Comparison of ENCODE assay signal across 20 cellular contexts in genomic region chr10:97904026-97904410, GRCh38. TPM values are rescaled to one million over a fixed set of nuclear protein-coding genes. Genes with fewer than 3 reads are reported as not detected.
DNase-seq lines count a peak whose midpoint lies in the region; ATAC-seq, FAIRE-seq and TF ChIP-seq lines count a peak whose summit lies in the region.
"Had no signal": no experiment of that assay in that cellular context is flagged by ENCODE, and none has a peak within 500 bp of the region (broad histone marks: within the 10 kb centered on the region; RNA-seq: fewer than 3 reads in every experiment).

No MANE protein-coding gene starts in this region.

- peaks cover 6% of the 10 kb centered on the region for H3K27me3 Mint-ChIP-seq in GM23338 (ENCODE audit: insufficient read depth, low read depth, poor library complexity)

- CTCF ChIA-PET in H1 (lab: Charles Lee; ENCODE audit: partially characterized antibody): interaction anchor here (0.6 to 9.6 kb wide), 19 partner anchors 10 to 463 kb away, joined by 3 to 87 read pairs (median 4); partner anchors contain the start of gene CRTAC1

- TF ChIP-seq POLR2A in H1 (IDR thresholded peaks at IDR 0.05; ENCODE audit: control extremely low read depth in 1 of 2, low read depth in 2 of 2, low read length in 2 of 2) (no peak), GM12892 (IDR thresholded peaks at IDR 0.05; ENCODE audit: low read depth, low read length) (no peak)

- no peak overlapping the region for H3K4me3 Mint-ChIP-seq in GM23338
- H3K4me3 Mint-ChIP-seq: CD4-positive, alpha-beta T cell; HFFc6 had no signal

- H3K4me1 Mint-ChIP-seq in GM23338: peaks cover 9% of the 10 kb centered on the region; the same call in 2 of the 3 replicates

- H3K18ac ChIP-seq in H1 (ENCODE audit: extremely low read depth, low read length): 0 out of 2 replicates have a peak overlapping the region, but pooled peaks have one; percentile 24
- no peak overlapping the region for H3K18ac ChIP-seq in neuronal stem cell (ENCODE audit: low read length)

- no peak overlapping the region for H3K27ac ChIP-seq in GM23338 (ENCODE audit: low read depth)
- H3K27ac ChIP-seq in H1 (ENCODE audit: low read depth, low read length): no peak overlapping the region
- no peak overlapping the region for H3K27ac ChIP-seq in neuronal stem cell (replicated peaks; ENCODE audit: low read length)
- H3K27ac ChIP-seq: A549, HL-60, PC-9, SJSA1 had no signal

- no peaks in the 10 kb centered on the region for H3K36me3 Mint-ChIP-seq in GM23338 (ENCODE audit: low read depth)

- H2BK15ac ChIP-seq in H1 (ENCODE audit: low read length): no peak overlapping the region
- H2BK15ac ChIP-seq in neuronal stem cell (ENCODE audit: low read length): no peak overlapping the region

- H3K79me1 ChIP-seq in H1 (ENCODE audit: low read depth, low read length) (no peaks in the 10 kb centered on the region), neuronal stem cell (ENCODE audit: low read depth, low read length) (no peaks in the 10 kb centered on the region)

- H3K23ac ChIP-seq in H1 (ENCODE audit: insufficient read length): no peak overlapping the region
- H3K23ac ChIP-seq in neuronal stem cell (ENCODE audit: low read depth, low read length, poor library complexity): no peak overlapping the region

- no peak overlapping the region for H2BK5ac ChIP-seq in H1 (ENCODE audit: low read depth, low read length)
- H2BK5ac ChIP-seq in neuronal stem cell (ENCODE audit: low read length): no peak overlapping the region

- H3K79me2 ChIP-seq in GM23338 (replicated peaks; ENCODE audit: insufficient read depth): no peaks in the 10 kb centered on the region
- no peaks in the 10 kb centered on the region for H3K79me2 ChIP-seq in H1 (ENCODE audit: control insufficient read depth in 1 of 2, insufficient read depth in 2 of 2, low read length in 2 of 2)

- H3K27me3 ChIP-seq in GM23338 (ENCODE audit: insufficient read depth) (no peaks in the 10 kb centered on the region), H1 (replicated peaks in 1 of 4; ENCODE audit: control insufficient read depth in 3 of 4, extremely low read depth in 1 of 4, insufficient read depth in 3 of 4, low read length in 3 of 4) (no peaks in the 10 kb centered on the region; a peak in 2 of 7 replicates), neuronal stem cell (ENCODE audit: control insufficient read depth in 3 of 3, insufficient read depth in 3 of 3, low read depth in 1 of 3, low read length in 3 of 3) (peaks cover 0 to 67% (median 0%) of the 10 kb centered on the region in 3 experiments)

- no peaks in the 10 kb centered on the region for H3K23me2 ChIP-seq in H1 (ENCODE audit: low read depth, low read length)

- H2BK12ac ChIP-seq in H1 (ENCODE audit: low read depth, low read length) (no peak overlapping the region), neuronal stem cell (ENCODE audit: low read length) (no peak overlapping the region)

- WGBS in H1 (ENCODE audit: extremely low coverage in 1 of 2, insufficient coverage in 1 of 2, insufficient read length in 1 of 2, insufficient replicate concordance in 2 of 2, low coverage in 1 of 2, low lambda C conversion rate in 2 of 2, missing lambda C conversion rate in 1 of 2), 2 experiments: 76% methylated on average over 5 of the region's 5 CpGs; no CpG with 5 or more reads in 1 of the 2 experiments
- WGBS in neuronal stem cell (ENCODE audit: extremely low coverage in 2 of 2, insufficient read length in 2 of 2, insufficient replicate concordance in 1 of 2), 2 donors: no CpG with 5 or more reads among the region's 5 CpGs

- H3K14ac ChIP-seq in H1 (ENCODE audit: insufficient read length) (no peak overlapping the region), neuronal stem cell (ENCODE audit: low read length) (peak overlapping the region; percentile 27)

- no peaks in the 10 kb centered on the region for H3K36me3 ChIP-seq in GM23338 (ENCODE audit: insufficient read depth)
- H3K36me3 ChIP-seq in H1 (ENCODE audit: control insufficient read depth in 2 of 4, insufficient read depth in 4 of 4, low read length in 3 of 4): no peaks in the 10 kb centered on the region
- H3K36me3 ChIP-seq in neuronal stem cell (replicated peaks in 1 of 2; ENCODE audit: control insufficient read depth in 2 of 2, insufficient read depth in 2 of 2, low read length in 2 of 2): no peaks in the 10 kb centered on the region
- H3K36me3 ChIP-seq: SJSA1 had no signal

- H3K4ac ChIP-seq in H1 (replicated peaks; ENCODE audit: insufficient read length, low read depth, low read length): no peak overlapping the region
- H3K4ac ChIP-seq in neuronal stem cell (ENCODE audit: low read length): no peak overlapping the region

- H3K9me3 ChIP-seq in H1 (ENCODE audit: insufficient read depth in 2 of 2, low read depth in 1 of 2, low read length in 1 of 2): no peaks in the 10 kb centered on the region
- H3K9me3 ChIP-seq in neuronal stem cell (replicated peaks in 1 of 2; ENCODE audit: control insufficient read depth in 2 of 2, insufficient read depth in 1 of 2, low read depth in 1 of 2, low read length in 2 of 2): no peaks in the 10 kb centered on the region
- H3K9me3 ChIP-seq: A549, Caco-2, SJSA1 had no signal

- POLR2A ChIA-PET in H1 (lab: Charles Lee; ENCODE audit: partially characterized antibody): interaction anchor here (1.0 to 1.3 kb wide), 2 partner anchors 11 to 115 kb away, joined by 3 read pairs; no protein-coding TSS in a partner anchor

- TF ChIP-seq RAD21 in H1 (IDR thresholded peaks at IDR 0.05 in 1 of 2, conservative IDR thresholded peaks at IDR 0.05 in 1 of 2; ENCODE audit: low read depth in 2 of 2, low read length in 2 of 2): no peak

- H2BK120ac ChIP-seq in H1 (replicated peaks; ENCODE audit: low read depth, low read length): no peak overlapping the region
- no peak overlapping the region for H2BK120ac ChIP-seq in neuronal stem cell (ENCODE audit: low read depth, low read length)

- H3K9me2 ChIP-seq in GM23338 (ENCODE audit: insufficient read depth): no peaks in the 10 kb centered on the region

- H4K8ac ChIP-seq in H1 (ENCODE audit: extremely low read depth, insufficient read depth, low read length): peak overlapping the region; percentile 69; the same call in 1 of the 2 replicates
- no peak overlapping the region for H4K8ac ChIP-seq in neuronal stem cell (ENCODE audit: low read depth, low read length)

- H3K9ac ChIP-seq in H1 (replicated peaks in 1 of 4; ENCODE audit: extremely low read depth in 1 of 4, low read depth in 3 of 4, low read length in 3 of 4) (no peak overlapping the region), neuronal stem cell (ENCODE audit: low read depth, low read length, poor library complexity) (no peak overlapping the region)

- H4K91ac ChIP-seq in H1 (replicated peaks; ENCODE audit: insufficient read length, low read length) (peak overlapping the region; percentile 52), neuronal stem cell (ENCODE audit: low read depth, low read length, poor library complexity) (no peak overlapping the region)

- FAIRE-seq in H1 (lab: Jason Lieb, UNC) (no peak), GM12892 (lab: Jason Lieb, UNC) (no peak)
- FAIRE-seq: A549, GM12891, GM18507 had no signal

- no peak overlapping the region for H2AK5ac ChIP-seq in H1 (ENCODE audit: low read depth, low read length)
- H2AK5ac ChIP-seq in neuronal stem cell (ENCODE audit: low read depth, low read length): peak overlapping the region; percentile 50

- no peaks in the 10 kb centered on the region for H3K4me1 ChIP-seq in GM23338 (ENCODE audit: insufficient read depth)
- H3K4me1 ChIP-seq in H1 (replicated peaks in 1 of 4; ENCODE audit: control insufficient read depth in 3 of 4, insufficient read depth in 4 of 4, low read length in 3 of 4): peaks cover 0 to 4% (median 1%) of the 10 kb centered on the region in 4 experiments; a peak in 3 of 7 replicates
- peaks cover 0 to 7% of the 10 kb centered on the region in 2 donors for H3K4me1 ChIP-seq in neuronal stem cell (ENCODE audit: control insufficient read depth in 2 of 2, insufficient read depth in 1 of 2, low read depth in 1 of 2, low read length in 2 of 2)
- H3K4me1 ChIP-seq: A549, Caco-2, SJSA1 had no signal

- DNase-seq in NCI-H82 (lab: John Stamatoyannopoulos, UW): peak; percentile 48
- DNase-seq in NCI-H82 treated with DMSO at 0.1 percent for 48 hours (lab: John Stamatoyannopoulos, UW; ENCODE audit: unreplicated experiment): no peak
- DNase-seq in GM23338 (ENCODE audit: low spot score): no peak
- no peak for DNase-seq in H1 (ENCODE audit: low read depth in 1 of 2, low spot score in 2 of 2)
- DNase-seq in neuronal stem cell (ENCODE audit: low spot score): no peak
- no peak for DNase-seq in GM12892 (ENCODE audit: insufficient read length)
- DNase-seq: Caco-2; CD4-positive, alpha-beta T cell; HFFc6; NCI-H1930; NCI-H774; PC-9; SW 1271 had no signal

- H2AFZ ChIP-seq in GM23338 (no peak overlapping the region), H1 (ENCODE audit: low read length) (no peak overlapping the region), neuronal stem cell (ENCODE audit: low read length) (no peak overlapping the region)
- H2AFZ ChIP-seq: PC-9 had no signal

- TF ChIP-seq CTCF in GM23338 (conservative IDR thresholded peaks at IDR 0.05; ENCODE audit: low read depth in 2 of 2) (no peak), H1 (IDR thresholded peaks at IDR 0.05; ENCODE audit: control extremely low read depth in 1 of 3, insufficient read depth in 1 of 3, low read depth in 1 of 3, low read length in 3 of 3) (no peak)

- H3K9me3 Mint-ChIP-seq in GM23338: no peaks in the 10 kb centered on the region; the same call in 2 of the 3 replicates
- H3K9me3 Mint-ChIP-seq: CD4-positive, alpha-beta T cell; HFFc6 had no signal

- H3K4me3 ChIP-seq in GM23338: no peak overlapping the region
- no peak overlapping the region for H3K4me3 ChIP-seq in H1 (ENCODE audit: extremely low read depth in 1 of 4, insufficient read depth in 2 of 4, low read depth in 3 of 4, low read length in 4 of 4)
- H3K4me3 ChIP-seq in neuronal stem cell (ENCODE audit: low read length in 2 of 2): no peak overlapping the region
- H3K4me3 ChIP-seq: A549, PC-9, SJSA1 had no signal

- H4K20me1 ChIP-seq in GM23338 (replicated peaks; ENCODE audit: insufficient read depth) (no peaks in the 10 kb centered on the region), H1 (replicated peaks in 1 of 2; ENCODE audit: control insufficient read depth in 1 of 2, insufficient read depth in 2 of 2, low read length in 2 of 2) (no peaks in the 10 kb centered on the region)

- peak; percentile 75 for ATAC-seq in GM23338
- no peak for ATAC-seq in HG02973 (IDR thresholded peaks at IDR 0.05; ENCODE audit: unreplicated experiment)

- no peak overlapping the region for H3K27ac Mint-ChIP-seq in GM23338
- H3K27ac Mint-ChIP-seq: CD4-positive, alpha-beta T cell; HFFc6 had no signal

- H3K4me2 ChIP-seq in GM23338 (no peak overlapping the region), H1 (ENCODE audit: insufficient read depth in 1 of 2, low read depth in 2 of 2, low read length in 2 of 2) (0 out of 4 replicates have a peak overlapping the region, but pooled peaks of 1 of the 2 experiments have one; percentile 7), neuronal stem cell (ENCODE audit: insufficient read depth, low read length, poor library complexity, severe bottlenecking) (no peak overlapping the region)
- H3K4me2 ChIP-seq: A549, PC-9 had no signal

- no peak for TF ChIP-seq EP300 in H1 (IDR thresholded peaks at IDR 0.05; ENCODE audit: borderline replicate concordance in 1 of 2, low read depth in 2 of 2, low read length in 2 of 2)

- H2BK20ac ChIP-seq in H1 (ENCODE audit: low read length): no peak overlapping the region

- no peak overlapping the region for H3K56ac ChIP-seq in H1 (replicated peaks; ENCODE audit: insufficient read length, low read depth, low read length)

- H3F3A ChIP-seq in GM23338 (replicated peaks; ENCODE audit: low read depth): no peaks in the 10 kb centered on the region

- no peak overlapping the region for H4K5ac ChIP-seq in H1 (ENCODE audit: insufficient read length, low read depth, low read length)

RNA-seq across cellular contexts. Expression of gene GOLGA7B, which starts 54.4 kb away (rescaled TPM):
- total RNA-seq in GM23338 (2014; rRNA removed; shearing (Covaris generic)): 0.14 and 0.16 TPM in 2 replicates
- polyA plus RNA-seq in GM23338 (2016; fragmentation: Nextera tagmentation; extraction: Ambion mirVana) (0.15 TPM in 1 of 2 replicates, not detected in the other), H1 (2011; rRNA removed) (0.02 and 0.14 TPM in 2 replicates)
- total RNA-seq in H1 (2021; fragmentation: NEBNext Ultra II Directional; extraction: Animal tissue kit (Norgen Biotek cat#: 25700)): 0.04 TPM in 1 of 2 replicates, not detected in the other
- 0.14 TPM for polyA plus RNA-seq in H1 (2011; cell fraction: cytosol; rRNA removed)
- polyA plus RNA-seq in H1 (2011; cell fraction: nucleus; rRNA removed): 0.27 TPM
- 0.08 to 0.29 TPM (median 0.18 TPM) in 4 replicates for polyA plus RNA-seq in H1 (2012, experiment 1 of 2)
- polyA plus RNA-seq in H1 (2012, experiment 2 of 2): 0.04 TPM
- 0.02 TPM for polyA plus RNA-seq in H1 (2013, experiment 1 of 2)
- polyA plus RNA-seq in H1 (2013, experiment 2 of 2): 0.02 TPM
- 0.13 and 0.24 TPM in 2 replicates for polyA minus RNA-seq in H1 (2011; rRNA and poly(A)+ RNA removed)
- not detected for polyA minus RNA-seq in H1 (2011; cell fraction: cytosol; rRNA and poly(A)+ RNA removed)
- not detected for polyA minus RNA-seq in H1 (2011; cell fraction: nucleus; rRNA and poly(A)+ RNA removed)
- under 0.01 TPM for polyA plus RNA-seq in neuronal stem cell (2013, experiment 1 of 2)
- polyA plus RNA-seq in neuronal stem cell (2013, experiment 2 of 2): 0.01 TPM
- 0.04 TPM for polyA plus RNA-seq in GM12892 (2012; ENCODE audit: missing spikeins)
- total RNA-seq: HFFc6, M059J had no signal
